In genomic region chr18:50099725-50100414, GRCh38 we compare ENCODE assay signal across 9 cellular contexts.
A peak's percentile ranks its signal among the peaks of the same experiment; 100 is the strongest.
DNase-seq lines count a peak whose midpoint lies in the region; ATAC-seq and TF ChIP-seq lines count a peak whose summit lies in the region.
"Had no signal": no experiment of that assay in that cellular context is flagged by ENCODE, and none has a peak within 500 bp of the region (broad histone marks: within the 10 kb centered on the region; RNA-seq: fewer than 3 reads in every experiment).

No MANE protein-coding gene starts in this region.

- no peaks in the 10 kb centered on the region for H3K27me3 ChIP-seq in smooth muscle cell (ENCODE audit: low read depth)
- no peaks in the 10 kb centered on the region for H3K27me3 ChIP-seq in naive thymus-derived CD4-positive, alpha-beta T cell (ENCODE audit: control insufficient read depth in 2 of 2, insufficient read depth in 2 of 2, low read length in 2 of 2)

- H3K4me2 ChIP-seq in smooth muscle cell: no peak overlapping the region

- peak; percentile 34 for DNase-seq in NCI-H345 (lab: John Stamatoyannopoulos, UW)
- no peak for DNase-seq in NCI-H345 treated with DMSO at 0.1 percent for 48 hours (lab: John Stamatoyannopoulos, UW; ENCODE audit: unreplicated experiment)
- no peak for DNase-seq in smooth muscle cell (lab: John Stamatoyannopoulos, UW; ENCODE audit: unreplicated experiment)
- DNase-seq in T-helper 2 cell treated with Interferon-gamma antibody and Interleukin-4, amounts not matched to agents 5 μg/mL and 100 μg/mL, for 36 hours (ENCODE audit: low spot score): no peak
- no peak for DNase-seq in natural killer cell treated with Interleukin-12 subunit alpha and Interleukin-12 subunit beta and Interleukin-15 and Interleukin-18, amount 100 ng/mL, for 72 hours (ENCODE audit: low spot score)
- DNase-seq in naive thymus-derived CD4-positive, alpha-beta T cell: no peak
- DNase-seq: left cardiac atrium had no signal

- peak overlapping the region; percentile 82 for H3K27ac ChIP-seq in smooth muscle cell (ENCODE audit: low read depth)
- no peak overlapping the region for H3K27ac ChIP-seq in naive thymus-derived CD4-positive, alpha-beta T cell (ENCODE audit: low read depth, low read length)

- no peaks in the 10 kb centered on the region for H3K79me2 ChIP-seq in smooth muscle cell (ENCODE audit: low read depth)

- no peak overlapping the region for H3K4me3 Mint-ChIP-seq in activated T-helper 17 cell treated with anti-CD3 and anti-CD28 coated beads, Interleukin-2, amount 50 U/mL, for 72 hours
- H3K4me3 Mint-ChIP-seq in T-helper 2 cell treated with Interferon-gamma antibody and Interleukin-4, amounts not matched to agents 5 μg/mL and 100 μg/mL, for 36 hours: no peak overlapping the region
- no peak overlapping the region for H3K4me3 Mint-ChIP-seq in natural killer cell treated with Interleukin-12 subunit alpha and Interleukin-12 subunit beta and Interleukin-15 and Interleukin-18, amount 100 ng/mL, for 72 hours
- no peak overlapping the region for H3K4me3 Mint-ChIP-seq in naive thymus-derived CD4-positive, alpha-beta T cell

- WGBS in smooth muscle cell (ENCODE audit: low lambda C conversion rate): 78% methylated on average over 4 of the region's 4 CpGs

- no peak overlapping the region for H2AFZ ChIP-seq in smooth muscle cell (ENCODE audit: low read depth)

- no peaks in the 10 kb centered on the region for H3K36me3 ChIP-seq in smooth muscle cell (ENCODE audit: low read depth)
- H3K36me3 ChIP-seq in naive thymus-derived CD4-positive, alpha-beta T cell (ENCODE audit: control insufficient read depth in 2 of 3, insufficient read depth in 3 of 3, low read length in 3 of 3): no peaks in the 10 kb centered on the region

- peaks cover 8% of the 10 kb centered on the region for H3K4me1 ChIP-seq in smooth muscle cell (ENCODE audit: low read depth)
- no peaks in the 10 kb centered on the region for H3K4me1 ChIP-seq in naive thymus-derived CD4-positive, alpha-beta T cell (ENCODE audit: control insufficient read depth in 2 of 2, insufficient read depth in 2 of 2, low read length in 2 of 2)

- H3K9me3 Mint-ChIP-seq in activated T-helper 17 cell treated with anti-CD3 and anti-CD28 coated beads, Interleukin-2, amount 50 U/mL, for 72 hours: no peaks in the 10 kb centered on the region
- no peaks in the 10 kb centered on the region for H3K9me3 Mint-ChIP-seq in T-helper 2 cell treated with Interferon-gamma antibody and Interleukin-4, amounts not matched to agents 5 μg/mL and 100 μg/mL, for 36 hours
- H3K9me3 Mint-ChIP-seq in natural killer cell treated with Interleukin-12 subunit alpha and Interleukin-12 subunit beta and Interleukin-15 and Interleukin-18, amount 100 ng/mL, for 72 hours: no peaks in the 10 kb centered on the region
- no peaks in the 10 kb centered on the region for H3K9me3 Mint-ChIP-seq in naive thymus-derived CD4-positive, alpha-beta T cell

- H3K36me3 Mint-ChIP-seq in activated T-helper 17 cell treated with anti-CD3 and anti-CD28 coated beads, Interleukin-2, amount 50 U/mL, for 72 hours (ENCODE audit: low read depth): no peaks in the 10 kb centered on the region
- H3K36me3 Mint-ChIP-seq in T-helper 2 cell treated with Interferon-gamma antibody and Interleukin-4, amounts not matched to agents 5 μg/mL and 100 μg/mL, for 36 hours (ENCODE audit: low read depth): no peaks in the 10 kb centered on the region
- H3K36me3 Mint-ChIP-seq in natural killer cell treated with Interleukin-12 subunit alpha and Interleukin-12 subunit beta and Interleukin-15 and Interleukin-18, amount 100 ng/mL, for 72 hours: no peaks in the 10 kb centered on the region
- H3K36me3 Mint-ChIP-seq in naive thymus-derived CD4-positive, alpha-beta T cell: no peaks in the 10 kb centered on the region

- no peaks in the 10 kb centered on the region for H3F3A ChIP-seq in smooth muscle cell (ENCODE audit: low read depth)

- intact Hi-C loops in naive thymus-derived CD4-positive, alpha-beta T cell (cut with micrococcal nuclease): no loop called here

- H3K4me1 Mint-ChIP-seq in activated T-helper 17 cell treated with anti-CD3 and anti-CD28 coated beads, Interleukin-2, amount 50 U/mL, for 72 hours: no peaks in the 10 kb centered on the region
- H3K4me1 Mint-ChIP-seq in T-helper 2 cell treated with Interferon-gamma antibody and Interleukin-4, amounts not matched to agents 5 μg/mL and 100 μg/mL, for 36 hours (ENCODE audit: low read depth): peaks cover 2% of the 10 kb centered on the region
- H3K4me1 Mint-ChIP-seq in natural killer cell treated with Interleukin-12 subunit alpha and Interleukin-12 subunit beta and Interleukin-15 and Interleukin-18, amount 100 ng/mL, for 72 hours (ENCODE audit: low read depth in 2 of 2): no peaks in the 10 kb centered on the region
- H3K4me1 Mint-ChIP-seq in naive thymus-derived CD4-positive, alpha-beta T cell: peaks cover 0 to 2% (median 0%) of the 10 kb centered on the region in 7 donors

- no peaks in the 10 kb centered on the region for H4K20me1 ChIP-seq in smooth muscle cell (ENCODE audit: low read depth)

- no peaks in the 10 kb centered on the region for H3K9me3 ChIP-seq in smooth muscle cell (replicated peaks; ENCODE audit: low read depth)
- no peaks in the 10 kb centered on the region for H3K9me3 ChIP-seq in naive thymus-derived CD4-positive, alpha-beta T cell (ENCODE audit: control insufficient read depth in 2 of 3, low read length in 3 of 3)

- H3K27me3 Mint-ChIP-seq in activated T-helper 17 cell treated with anti-CD3 and anti-CD28 coated beads, Interleukin-2, amount 50 U/mL, for 72 hours: peaks cover 36% of the 10 kb centered on the region
- H3K27me3 Mint-ChIP-seq in T-helper 2 cell treated with Interferon-gamma antibody and Interleukin-4, amounts not matched to agents 5 μg/mL and 100 μg/mL, for 36 hours (ENCODE audit: low read depth): peaks cover 22% of the 10 kb centered on the region
- H3K27me3 Mint-ChIP-seq in natural killer cell treated with Interleukin-12 subunit alpha and Interleukin-12 subunit beta and Interleukin-15 and Interleukin-18, amount 100 ng/mL, for 72 hours: peaks cover 20 to 43% of the 10 kb centered on the region in 2 donors
- H3K27me3 Mint-ChIP-seq in naive thymus-derived CD4-positive, alpha-beta T cell: peaks cover 4 to 41% (median 17%) of the 10 kb centered on the region in 5 donors

- CTCF ChIA-PET in naive thymus-derived CD4-positive, alpha-beta T cell (lab: Charles Lee): no interaction called here

- no peak overlapping the region for H3K4me3 ChIP-seq in smooth muscle cell
- H3K4me3 ChIP-seq in naive thymus-derived CD4-positive, alpha-beta T cell (ENCODE audit: low read length): no peak overlapping the region

- peak; percentile 82 for ATAC-seq in HG02885 (IDR thresholded peaks at IDR 0.05; ENCODE audit: poor library complexity, unreplicated experiment)
- peak; percentile 59 for ATAC-seq in activated T-helper 17 cell treated with anti-CD3 and anti-CD28 coated beads, Interleukin-2, amount 50 U/mL, for 72 hours (replicated peaks)
- ATAC-seq in natural killer cell treated with Interleukin-12 subunit alpha and Interleukin-12 subunit beta and Interleukin-15 and Interleukin-18, amount 100 ng/mL, for 72 hours: no peak
- no peak for ATAC-seq in naive thymus-derived CD4-positive, alpha-beta T cell

- H3K9ac ChIP-seq in smooth muscle cell (ENCODE audit: low read depth): peak overlapping the region; percentile 33

- H3K27ac Mint-ChIP-seq in activated T-helper 17 cell treated with anti-CD3 and anti-CD28 coated beads, Interleukin-2, amount 50 U/mL, for 72 hours: no peak overlapping the region
- H3K27ac Mint-ChIP-seq in T-helper 2 cell treated with Interferon-gamma antibody and Interleukin-4, amounts not matched to agents 5 μg/mL and 100 μg/mL, for 36 hours: no peak overlapping the region
- no peak overlapping the region for H3K27ac Mint-ChIP-seq in natural killer cell treated with Interleukin-12 subunit alpha and Interleukin-12 subunit beta and Interleukin-15 and Interleukin-18, amount 100 ng/mL, for 72 hours
- no peak overlapping the region for H3K27ac Mint-ChIP-seq in naive thymus-derived CD4-positive, alpha-beta T cell

- no peak for TF ChIP-seq CTCF in smooth muscle cell (IDR thresholded peaks at IDR 0.05; ENCODE audit: borderline replicate concordance, insufficient read depth, poor library complexity, severe bottlenecking)

- POLR2A ChIA-PET in naive thymus-derived CD4-positive, alpha-beta T cell (lab: Charles Lee): no interaction called here

Comparison
In these comparisons a context has a peak if more than half of its experiments do, and no peak if none do; other contexts are left out.
1. ATAC-seq: peak in HG02885 (single experiment) and activated T-helper 17 cell treated with anti-CD3 and anti-CD28 coated beads, Interleukin-2, amount 50 U/mL, for 72 hours (single experiment); none in natural killer cell treated with Interleukin-12 subunit alpha and Interleukin-12 subunit beta and Interleukin-15 and Interleukin-18, amount 100 ng/mL, for 72 hours (0 of 2) and naive thymus-derived CD4-positive, alpha-beta T cell (single experiment).